In the genomic region with DNA sequence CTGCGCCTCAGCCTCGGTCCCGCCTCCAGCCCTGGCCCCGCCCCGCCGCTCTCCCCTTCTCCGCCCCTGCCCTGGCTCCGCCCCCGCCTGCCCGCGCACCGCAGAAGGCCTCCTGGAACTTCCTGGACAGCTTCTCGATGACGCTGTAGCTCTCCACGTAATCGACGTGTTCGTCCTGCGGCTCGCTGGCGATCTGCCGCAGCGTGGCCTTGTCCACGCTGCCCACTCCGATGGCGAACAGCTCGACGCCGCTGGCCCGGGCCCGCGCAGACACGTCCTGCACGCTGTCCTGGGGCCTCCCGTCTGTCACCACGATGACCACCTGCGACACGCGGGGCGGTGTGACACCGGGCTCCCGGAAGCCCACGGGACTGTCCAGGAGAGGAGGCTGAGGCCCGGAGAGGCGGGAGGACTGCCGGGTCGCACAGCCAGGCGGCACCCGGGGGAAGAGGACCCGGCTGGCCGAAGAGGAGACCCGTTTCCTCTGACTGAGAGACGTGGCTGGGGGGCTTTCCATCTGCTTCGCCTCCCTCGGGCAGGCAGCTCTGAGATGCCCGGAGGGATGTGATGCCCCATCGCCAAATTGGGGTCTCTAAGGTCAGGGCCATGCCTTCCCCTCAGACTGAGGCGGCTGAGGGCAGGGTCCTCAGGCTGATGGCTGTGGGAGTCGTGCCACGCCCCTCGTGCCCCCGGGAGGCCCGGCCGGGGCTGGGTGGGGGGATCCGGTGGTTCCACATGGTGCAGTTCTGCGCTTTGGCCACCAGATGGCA, we compare ENCODE assay signal across 8 cellular contexts. TPM values are rescaled to one million over a fixed set of nuclear protein-coding genes. Genes with fewer than 3 reads are reported as not detected.
DNase-seq lines count a peak whose midpoint lies in the region; ATAC-seq and TF ChIP-seq lines count a peak whose summit lies in the region.

No MANE protein-coding gene starts in this region.

- H2BK5ac ChIP-seq in mesendoderm (ENCODE audit: low read length), result no peak overlapping the region

- H3K79me1 ChIP-seq in mesendoderm (ENCODE audit: low read length), result no peaks in the 10 kb centered on the region

- no peaks in the 10 kb centered on the region for H3K27me3 ChIP-seq in mesendoderm (ENCODE audit: insufficient read depth, low read length, poor library complexity)

- peak overlapping the region; percentile 79 for H3K56ac ChIP-seq in mesendoderm (ENCODE audit: low read length)

- no peak overlapping the region for H3K23ac ChIP-seq in mesendoderm (ENCODE audit: low read length)

- no peak overlapping the region for H3K4ac ChIP-seq in mesendoderm (ENCODE audit: low read depth, low read length)

- no CpG with 5 or more reads among the region's 66 CpGs for WGBS in mesendoderm (ENCODE audit: extremely low coverage, insufficient coverage, low lambda C conversion rate)

- H4K8ac ChIP-seq in mesendoderm (ENCODE audit: low read depth, low read length), result no peak overlapping the region

- no peaks in the 10 kb centered on the region for H3K79me2 ChIP-seq in mesendoderm (ENCODE audit: control insufficient read depth, insufficient read depth, low read length)

- DNase-seq in AG10803 (ENCODE audit: low read depth) (peak; percentile 99), NCI-H774 (lab: John Stamatoyannopoulos, UW) (peak; percentile 100), mesendoderm (peak; percentile 96)
- peak; percentile 56 to 74 for DNase-seq in activated CD8-positive, alpha-beta memory T cell treated with anti-CD3 and anti-CD28 coated beads for 1 hour (ENCODE audit: extremely low read depth in 1 of 2, low read depth in 1 of 2)
- peak; percentile 83 for DNase-seq in effector CD8-positive, alpha-beta T cell (lab: John Stamatoyannopoulos, UW)
- DNase-seq in stimulated activated CD8-positive, alpha-beta memory T cell treated with anti-CD3 and anti-CD28 coated beads, Interleukin-15, amount 100 ng/mL, for 1 hour (ENCODE audit: low read depth), result peak; percentile 64

- no peak overlapping the region for H3K27ac ChIP-seq in mesendoderm (ENCODE audit: low read depth, low read length)

- H3K4me1 ChIP-seq in mesendoderm (ENCODE audit: control insufficient read depth, low read depth, low read length), result no peaks in the 10 kb centered on the region

- TF ChIP-seq CTCF in AG10803 (conservative IDR thresholded peaks at IDR 0.05; ENCODE audit: low read length), result peak; percentile 77

- H4K5ac ChIP-seq in mesendoderm (ENCODE audit: low read length), result no peak overlapping the region

- peak overlapping the region; percentile 46 for H3K9ac ChIP-seq in mesendoderm (ENCODE audit: low read length)

- H3K4me3 ChIP-seq in AG10803 (ENCODE audit: low read length) (peak overlapping the region; percentile 65), mesendoderm (ENCODE audit: low read length) (peak overlapping the region; percentile 19)

- H3K4me2 ChIP-seq in mesendoderm (ENCODE audit: low read length), result peak overlapping the region; percentile 96

- H3K18ac ChIP-seq in mesendoderm (ENCODE audit: low read length), result no peak overlapping the region

- no peak overlapping the region for H2BK120ac ChIP-seq in mesendoderm (ENCODE audit: low read depth, low read length)

- H2BK15ac ChIP-seq in mesendoderm (replicated peaks; ENCODE audit: low read depth), result no peak overlapping the region

- no peak overlapping the region for H2AK5ac ChIP-seq in mesendoderm (ENCODE audit: low read length)

- ATAC-seq in GM19023 (IDR thresholded peaks at IDR 0.05; ENCODE audit: unreplicated experiment) (peak; percentile 45), HG03280 (IDR thresholded peaks at IDR 0.05; ENCODE audit: unreplicated experiment) (peak; percentile 60)

- H3K36me3 ChIP-seq in mesendoderm (ENCODE audit: control insufficient read depth, insufficient read depth, low read length), result no peaks in the 10 kb centered on the region

RNA-seq across cellular contexts. Expression of a gene that starts 4.6 kb away (rescaled TPM):
- 0.07 TPM for polyA plus RNA-seq in mesendoderm (2013, experiment 1 of 2)
- polyA plus RNA-seq in mesendoderm (2013, experiment 2 of 2), result 0.08 TPM

RNA-seq across cellular contexts. Expression of a gene that starts 38.8 kb away (rescaled TPM):
- polyA plus RNA-seq in mesendoderm (2013, experiment 1 of 2), result 0.70 TPM
- polyA plus RNA-seq in mesendoderm (2013, experiment 2 of 2), result 0.64 TPM
